11 cellular contexts compared by ENCODE assay signal in genomic region chrX:38929966-38930421, GRCh38.
DNase-seq lines count a peak whose midpoint lies in the region; ATAC-seq and TF ChIP-seq lines count a peak whose summit lies in the region.
"Had no signal": no experiment of that assay in that cellular context is flagged by ENCODE, and none has a peak within 500 bp of the region (broad histone marks: within the 10 kb centered on the region; RNA-seq: fewer than 3 reads in every experiment).

No MANE protein-coding gene starts in this region.

- TF ChIP-seq CTCF in AG04450 (IDR thresholded peaks at IDR 0.05; ENCODE audit: low read depth, low read length) (no peak), HFF-Myc (IDR thresholded peaks at IDR 0.05; ENCODE audit: low read depth, low read length, missing control alignments) (no peak), astrocyte of the spinal cord (IDR thresholded peaks at IDR 0.05; ENCODE audit: low read depth, low read length) (no peak), mucosa of descending colon (IDR thresholded peaks at IDR 0.05) (no peak)

- no peaks in the 10 kb centered on the region for H3K36me3 ChIP-seq in mucosa of descending colon (ENCODE audit: low read depth)

- in situ Hi-C loops in astrocyte of the spinal cord (cut with HindIII; ENCODE audit: low sequenced_read_pairs), result no loop called here

- POLR2A ChIA-PET in AG04450 (lab: Yijun Ruan, JAX), result no interaction called here

- H3K4me3 ChIP-seq in AG04450 (ENCODE audit: low read depth, low read length) (no peak overlapping the region), HFF-Myc (replicated peaks; ENCODE audit: low read depth, low read length) (no peak overlapping the region), astrocyte of the spinal cord (ENCODE audit: low read depth, low read length) (no peak overlapping the region), mucosa of descending colon (no peak overlapping the region)

- H3K4me1 ChIP-seq in mucosa of descending colon (ENCODE audit: low read depth), result no peaks in the 10 kb centered on the region

- intact Hi-C loops in mucosa of descending colon (cut with DNase I, micrococcal nuclease), result no loop called here

- H3K27me3 ChIP-seq in AG04450 (ENCODE audit: control insufficient read depth, insufficient read depth, low read length), result no peaks in the 10 kb centered on the region

- DNase-seq in AG04450 (ENCODE audit: low read depth, low spot score), result peak; percentile 18
- peak; percentile 10 for DNase-seq in HFF-Myc (ENCODE audit: extremely low read depth, low read depth)
- peak; percentile 53 for DNase-seq in astrocyte of the spinal cord (ENCODE audit: low read depth, low spot score)
- peak; percentile 77 for DNase-seq in kidney tubule cell (ENCODE audit: low spot score)
- DNase-seq in NK-92 treated with Interleukin-12 subunit alpha and Interleukin-12 subunit beta, amount 100 ng/mL, for 24 hours (lab: John Stamatoyannopoulos, UW), result no peak
- no peak for DNase-seq in mucosa of descending colon
- DNase-seq in NAMALWA (ENCODE audit: low spot score), result no peak
- DNase-seq in ureter (ENCODE audit: low spot score), result no peak
- DNase-seq: activated CD8-positive, alpha-beta memory T cell treated with anti-CD3 and anti-CD28 coated beads for 24 hours; Calu3; NCI-H2227 treated with DMSO at 0.1 percent for 48 hours had no signal

- H3K27ac ChIP-seq in AG04450 (ENCODE audit: low read depth, low read length), result peak overlapping the region; percentile 39

- H3K9me3 ChIP-seq in AG04450 (ENCODE audit: control insufficient read depth, insufficient read depth, low read length), result no peaks in the 10 kb centered on the region
- no peaks in the 10 kb centered on the region for H3K9me3 ChIP-seq in mucosa of descending colon

- CTCF ChIA-PET in AG04450 (lab: Charles Lee), result no interaction called here

- ATAC-seq in mucosa of descending colon, result no peak

Comparison
In these comparisons a context has a peak if more than half of its experiments do, and no peak if none do; other contexts are left out.
1. DNase-seq: peak in AG04450 (single experiment), HFF-Myc (single experiment), astrocyte of the spinal cord (single experiment) and kidney tubule cell (single experiment); none in NK-92 treated with Interleukin-12 subunit alpha and Interleukin-12 subunit beta, amount 100 ng/mL, for 24 hours (single experiment), mucosa of descending colon (0 of 3), NAMALWA (single experiment) and ureter (single experiment).